ENCODE assay signal across 11 cellular contexts in genomic region chr22:31162015-31162765, GRCh38. TPM values are rescaled to one million over a fixed set of nuclear protein-coding genes. Genes with fewer than 3 reads are reported as not detected.
A peak's percentile ranks its signal among the peaks of the same experiment; 100 is the strongest.
DNase-seq lines count a peak whose midpoint lies in the region; ATAC-seq and TF ChIP-seq lines count a peak whose summit lies in the region.
"Had no signal": no experiment of that assay in that cellular context is flagged by ENCODE, and none has a peak within 500 bp of the region (broad histone marks: within the 10 kb centered on the region; RNA-seq: fewer than 3 reads in every experiment).

No MANE protein-coding gene starts in this region.

- TF ChIP-seq EP300 in ovary (IDR thresholded peaks at IDR 0.05), result no peak

- H3K36me3 ChIP-seq in SU-DHL-6 (ENCODE audit: low read length) (no peaks in the 10 kb centered on the region), fibroblast of lung (ENCODE audit: control insufficient read depth, insufficient read depth, low read length) (peaks cover 3% of the 10 kb centered on the region), psoas muscle (ENCODE audit: insufficient read depth in 1 of 2, low read depth in 1 of 2) (peaks cover 2 to 42% of the 10 kb centered on the region in 2 donors), ovary (no peaks in the 10 kb centered on the region)

- H3K79me2 ChIP-seq in SU-DHL-6 (ENCODE audit: insufficient read depth, low read length) (peaks cover 15% of the 10 kb centered on the region), fibroblast of lung (ENCODE audit: control insufficient read depth, insufficient read depth, low read length) (peaks cover 40% of the 10 kb centered on the region)

- H3K27ac ChIP-seq in SU-DHL-6 (ENCODE audit: low read depth, low read length) (no peak overlapping the region), fibroblast of lung (ENCODE audit: insufficient read depth, low read length) (no peak overlapping the region), psoas muscle (peak overlapping the region; percentile 95), ovary (no peak overlapping the region)

- DNase-seq in Caki2 (ENCODE audit: low read depth) (peak; percentile 75), fibroblast of lung (ENCODE audit: low read depth in 2 of 2) (peak in 1 of 2 donors; percentile 41), psoas muscle (no peak), KG1 (lab: John Stamatoyannopoulos, UW) (no peak), MV-4-11 (lab: John Stamatoyannopoulos, UW) (no peak), NCI-H1092 treated with DMSO at 0.1 percent for 48 hours (lab: John Stamatoyannopoulos, UW) (no peak), ovary (no peak)
- DNase-seq: heart left ventricle, NCI-H1417 treated with DMSO at 0.1 percent for 48 hours had no signal

- in situ Hi-C loops in Caki2 (cut with HindIII; ENCODE audit: low pct_unique_long_range_greater_than_20kb, low sequenced_read_pairs), result no loop called here

- peak overlapping the region; percentile 7 for H3K4me2 ChIP-seq in SU-DHL-6 (ENCODE audit: low read depth, low read length, poor library complexity, severe bottlenecking)
- peak overlapping the region; percentile 72 for H3K4me2 ChIP-seq in fibroblast of lung (ENCODE audit: extremely low read depth, insufficient read depth, low read length)

- 33 to 47% (median 44%) methylated on average over 5 of the region's 5 CpGs for WGBS in psoas muscle, 3 donors
- whole genome bisulfite sequencing in ovary, 3 donors, result 40 to 46% (median 40%) methylated on average over 5 of the region's 5 CpGs

- H3K9ac ChIP-seq in SU-DHL-6 (ENCODE audit: low read length) (no peak overlapping the region), fibroblast of lung (ENCODE audit: insufficient read depth, low read length) (no peak overlapping the region)

- H3K4me1 ChIP-seq in fibroblast of lung (ENCODE audit: control insufficient read depth, extremely low read depth, insufficient read depth, low read length) (peaks cover 3% of the 10 kb centered on the region), psoas muscle (peaks cover 26% of the 10 kb centered on the region), ovary (ENCODE audit: insufficient read depth) (peaks cover 3% of the 10 kb centered on the region)

- no peak for ATAC-seq in psoas muscle
- ATAC-seq: heart left ventricle had no signal

- H2AFZ ChIP-seq in SU-DHL-6 (ENCODE audit: low read depth, low read length, severe bottlenecking) (no peak overlapping the region), fibroblast of lung (ENCODE audit: low read length) (no peak overlapping the region)

- H3K9me3 ChIP-seq in SU-DHL-6 (ENCODE audit: insufficient read depth, low read length) (no peaks in the 10 kb centered on the region), fibroblast of lung (ENCODE audit: control insufficient read depth, insufficient read depth, low read depth, low read length) (no peaks in the 10 kb centered on the region), psoas muscle (no peaks in the 10 kb centered on the region), ovary (no peaks in the 10 kb centered on the region)
- H3K9me3 ChIP-seq: heart left ventricle, pancreas had no signal

- H3K4me3 ChIP-seq in SU-DHL-6 (ENCODE audit: insufficient read depth, low read length, poor library complexity, severe bottlenecking), result no peak overlapping the region
- H3K4me3 ChIP-seq in fibroblast of lung (replicated peaks in 1 of 4; ENCODE audit: control extremely low read depth in 1 of 4, insufficient read depth in 1 of 4, low read depth in 3 of 4, low read length in 4 of 4), result peak overlapping the region in 1 of 4 experiments; percentile 80
- peak overlapping the region; percentile 91 for H3K4me3 ChIP-seq in psoas muscle
- H3K4me3 ChIP-seq in ovary, result no peak overlapping the region

- peaks cover 10% of the 10 kb centered on the region for H3F3A ChIP-seq in SU-DHL-6 (ENCODE audit: insufficient read depth)

- intact Hi-C loops in psoas muscle (cut with DNase I), result loop anchor here (5.0 kb wide), 1 partner anchor 50 kb away; the partner anchor contains the start of gene LIMK2 (in 2 of the 2)
- intact Hi-C loops in ovary (cut with DNase I), result no loop called here

- no peaks in the 10 kb centered on the region for H3K9me2 ChIP-seq in SU-DHL-6 (replicated peaks; ENCODE audit: insufficient read depth, low read length)

- no peak for TF ChIP-seq POLR2A in ovary (IDR thresholded peaks at IDR 0.05)

- TF ChIP-seq CTCF in SU-DHL-6 (IDR thresholded peaks at IDR 0.05; ENCODE audit: insufficient read depth, low read length, poor library complexity, severe bottlenecking) (no peak), fibroblast of lung (conservative IDR thresholded peaks at IDR 0.05 in 1 of 2, IDR thresholded peaks at IDR 0.05 in 1 of 2; ENCODE audit: low read depth in 1 of 2, low read length in 2 of 2) (no peak), psoas muscle (IDR thresholded peaks at IDR 0.05) (no peak), ovary (IDR thresholded peaks at IDR 0.05) (no peak)

- H3K27me3 ChIP-seq in SU-DHL-6 (ENCODE audit: low read length), result no peaks in the 10 kb centered on the region
- H3K27me3 ChIP-seq in fibroblast of lung (ENCODE audit: control insufficient read depth, insufficient read depth, low read length), result no peaks in the 10 kb centered on the region
- H3K27me3 ChIP-seq in psoas muscle (ENCODE audit: insufficient read depth in 3 of 3, low read length in 2 of 3), result no peaks in the 10 kb centered on the region
- no peaks in the 10 kb centered on the region for H3K27me3 ChIP-seq in ovary
- H3K27me3 ChIP-seq: heart left ventricle, pancreas had no signal

- no peaks in the 10 kb centered on the region for H4K20me1 ChIP-seq in SU-DHL-6 (ENCODE audit: low read depth, low read length)
- H4K20me1 ChIP-seq in fibroblast of lung (ENCODE audit: control insufficient read depth, extremely low read depth, insufficient read depth, low read length), result no peaks in the 10 kb centered on the region

RNA-seq across cellular contexts. Expression of gene RNF185, which starts 2.2 kb away (rescaled TPM):
- total RNA-seq in Caki2 (2014; rRNA removed; shearing (Covaris generic); ENCODE audit: low replicate concordance), result 76.5 and 104 TPM in 2 replicates
- total RNA-seq in fibroblast of lung (25.7 and 31.2 TPM in 2 replicates), psoas muscle (10 to 100 TPM; 18.7 to 38.7 (median 25.8) TPM), ovary (10 to 100 TPM; 17.0 to 39.5 (median 33.2) TPM)
- polyA plus RNA-seq in fibroblast of lung (55.8 and 56.1 TPM in 2 replicates), psoas muscle (10 to 100 TPM; 16.9 to 26.7 (median 19.4) TPM), ovary (10 to 100 TPM; 23.3 to 52.5 TPM)
- polyA plus RNA-seq in fibroblast of lung (2012), result 33.1 and 36.3 TPM in 2 replicates
- 41.9 and 43.5 TPM in 2 replicates for polyA minus RNA-seq in fibroblast of lung (ENCODE audit: low replicate concordance)

RNA-seq across cellular contexts. Expression of gene PLA2G3, which starts 21.9 kb away (rescaled TPM):
- total RNA-seq in Caki2 (2014; rRNA removed; shearing (Covaris generic); ENCODE audit: low replicate concordance), result not detected in 2 replicates
- total RNA-seq in fibroblast of lung (0.33 TPM in 1 of 2 replicates, not detected in the other), psoas muscle (not detected), ovary (under 1 TPM in 1 of 7 donors, not detected in 6; 0.13 TPM)
- polyA plus RNA-seq in fibroblast of lung (0.18 and 0.61 TPM in 2 replicates), psoas muscle (not detected), ovary (not detected)
- 0.16 and 0.92 TPM in 2 replicates for polyA plus RNA-seq in fibroblast of lung (2012)
- 0.43 TPM in 1 of 2 replicates, not detected in the other for polyA minus RNA-seq in fibroblast of lung (ENCODE audit: low replicate concordance)
- total RNA-seq: heart left ventricle, pancreas had no signal
- polyA plus RNA-seq: heart left ventricle had no signal

RNA-seq across cellular contexts. Expression of gene INPP5J, which starts 39.4 kb away (rescaled TPM):
- total RNA-seq in Caki2 (2014; rRNA removed; shearing (Covaris generic); ENCODE audit: low replicate concordance), result 0.91 and 1.2 TPM in 2 replicates
- 0.26 and 0.33 TPM in 2 replicates for total RNA-seq in fibroblast of lung
- polyA plus RNA-seq in fibroblast of lung, result 0.17 and 0.23 TPM in 2 replicates
- 0.44 and 0.45 TPM in 2 replicates for polyA plus RNA-seq in fibroblast of lung (2012)
- polyA minus RNA-seq in fibroblast of lung (ENCODE audit: low replicate concordance), result 0.27 TPM in 1 of 2 replicates, not detected in the other
- total RNA-seq in psoas muscle, result 1 to 10 TPM; 1.3 to 4.4 (median 2.5) TPM
- polyA plus RNA-seq in psoas muscle, result under 1 TPM; 0.14 to 0.65 (median 0.36) TPM
- 1 to 10 TPM in 5 of 7 donors, under 1 TPM in 2; 0.63 to 3.1 (median 1.5) TPM for total RNA-seq in ovary
- under 1 TPM; 0.65 to 0.67 TPM for polyA plus RNA-seq in ovary

RNA-seq across cellular contexts. Expression of gene LIMK2, which starts 49.9 kb away (rescaled TPM):
- 9.5 and 18.1 TPM in 2 replicates for total RNA-seq in Caki2 (2014; rRNA removed; shearing (Covaris generic); ENCODE audit: low replicate concordance)
- total RNA-seq in fibroblast of lung, result 13.9 and 20.0 TPM in 2 replicates
- 3.4 and 4.0 TPM in 2 replicates for polyA plus RNA-seq in fibroblast of lung
- polyA plus RNA-seq in fibroblast of lung (2012), result 10.5 and 12.9 TPM in 2 replicates
- polyA minus RNA-seq in fibroblast of lung (ENCODE audit: low replicate concordance), result 42.1 and 66.1 TPM in 2 replicates
- 10 to 100 TPM; 12.5 to 73.5 (median 41.1) TPM for total RNA-seq in psoas muscle
- 1 to 10 TPM; 4.0 to 4.8 (median 4.5) TPM for polyA plus RNA-seq in psoas muscle
- 10 to 100 TPM; 21.2 to 63.7 (median 36.4) TPM for total RNA-seq in ovary
- polyA plus RNA-seq in ovary, result 10 to 100 TPM; 19.0 to 23.7 TPM

RNA-seq across cellular contexts. Expression of gene SELENOM, which starts 54.8 kb away (rescaled TPM):
- 118 and 142 TPM in 2 replicates for total RNA-seq in Caki2 (2014; rRNA removed; shearing (Covaris generic); ENCODE audit: low replicate concordance)
- total RNA-seq in fibroblast of lung, result 127 and 132 TPM in 2 replicates
- polyA plus RNA-seq in fibroblast of lung, result 93.5 and 130 TPM in 2 replicates
- 194 and 266 TPM in 2 replicates for polyA plus RNA-seq in fibroblast of lung (2012)
- polyA minus RNA-seq in fibroblast of lung (ENCODE audit: low replicate concordance), result 41.9 and 111 TPM in 2 replicates
- total RNA-seq in psoas muscle, result 10 to 100 TPM; 45.4 to 68.2 (median 52.3) TPM
- polyA plus RNA-seq in psoas muscle, result 10 to 100 TPM; 23.6 to 64.3 (median 44.0) TPM
- 100 to 1,000 TPM; 229 to 678 (median 306) TPM for total RNA-seq in ovary
- polyA plus RNA-seq in ovary, result 100 to 1,000 TPM in 1 of 2 donors, 10 to 100 TPM in 1; 25.7 to 433 TPM

Comparison
In these comparisons a context has a peak if more than half of its experiments do, and no peak if none do; other contexts are left out.
1. intact Hi-C loops: an anchor here in psoas muscle (5.0 kb wide); none called in ovary.